19 cellular contexts compared by ENCODE assay signal in the genomic region with DNA sequence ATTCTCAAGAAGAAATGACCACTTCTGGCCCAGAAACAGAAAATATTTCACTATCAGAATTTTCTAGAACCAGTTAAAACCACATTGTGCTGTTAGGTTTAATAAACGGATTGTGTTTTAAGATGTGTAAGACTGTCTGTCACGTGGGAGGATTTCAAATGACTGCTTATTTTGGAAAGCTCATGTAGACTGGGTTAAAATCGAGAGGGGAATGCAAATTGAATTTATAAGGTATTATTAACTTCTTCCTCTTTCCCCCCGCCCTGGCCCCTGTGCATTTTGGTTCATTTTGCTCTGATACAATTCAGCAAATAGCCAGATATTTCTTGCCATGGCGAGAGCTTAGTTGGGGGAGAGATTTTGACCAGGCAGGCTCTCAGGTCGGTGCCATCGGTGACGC.
DNase-seq lines count a peak whose midpoint lies in the region; TF ChIP-seq lines count a peak whose summit lies in the region.
"Had no signal": no experiment of that assay in that cellular context is flagged by ENCODE, and none has a peak within 500 bp of the region (broad histone marks: within the 10 kb centered on the region; RNA-seq: fewer than 3 reads in every experiment).

No MANE protein-coding gene starts in this region.

- no peaks in the 10 kb centered on the region for H3K79me2 ChIP-seq in DOHH2 (ENCODE audit: control insufficient read depth, low read length)
- no peaks in the 10 kb centered on the region for H3K79me2 ChIP-seq in trophoblast cell (ENCODE audit: control insufficient read depth, insufficient read depth, low read length, poor library complexity)

- peak overlapping the region; percentile 93 for H4K91ac ChIP-seq in trophoblast cell (ENCODE audit: low read depth, low read length)

- H2BK5ac ChIP-seq in trophoblast cell (ENCODE audit: low read depth, low read length, poor library complexity): peak overlapping the region; percentile 67

- H3K27me3 Mint-ChIP-seq in endodermal cell (ENCODE audit: insufficient read depth) (no peaks in the 10 kb centered on the region), nephron (ENCODE audit: low read depth) (peaks cover 3% of the 10 kb centered on the region)
- H3K27me3 Mint-ChIP-seq: B cell; CD4-positive, alpha-beta T cell had no signal

- H3K4ac ChIP-seq in trophoblast cell (ENCODE audit: low read depth, low read length): no peak overlapping the region

- no peaks in the 10 kb centered on the region for H3F3A ChIP-seq in DOHH2 (ENCODE audit: control insufficient read depth, insufficient read depth)

- H3K4me3 ChIP-seq in DOHH2 (ENCODE audit: low read length): peak overlapping the region; percentile 28
- H3K4me3 ChIP-seq in endodermal cell (ENCODE audit: low read length): no peak overlapping the region
- no peak overlapping the region for H3K4me3 ChIP-seq in trophoblast cell (ENCODE audit: low read depth, low read length)
- H3K4me3 ChIP-seq: BLaER1, HAP-1 had no signal

- peak overlapping the region; percentile 16 for H3K14ac ChIP-seq in trophoblast cell (ENCODE audit: low read length)

- TF ChIP-seq CTCF in DOHH2 (IDR thresholded peaks at IDR 0.05; ENCODE audit: low read depth, low read length, poor library complexity, severe bottlenecking) (no peak), endodermal cell (conservative IDR thresholded peaks at IDR 0.05) (no peak), nephron (IDR thresholded peaks at IDR 0.05; ENCODE audit: unreplicated experiment in 3 of 3) (no peak)

- H3K36me3 ChIP-seq in DOHH2 (ENCODE audit: control insufficient read depth, low read length): no peaks in the 10 kb centered on the region
- no peaks in the 10 kb centered on the region for H3K36me3 ChIP-seq in endodermal cell (ENCODE audit: control insufficient read depth, insufficient read depth, low read length)
- no peaks in the 10 kb centered on the region for H3K36me3 ChIP-seq in trophoblast cell (ENCODE audit: control insufficient read depth in 1 of 2, insufficient read depth in 2 of 2, low read length in 2 of 2)
- H3K36me3 ChIP-seq: BLaER1, HAP-1 had no signal

- H2AFZ ChIP-seq in trophoblast cell (ENCODE audit: insufficient read depth, low read length, poor library complexity): no peak overlapping the region

- H3K36me3 Mint-ChIP-seq in endodermal cell (ENCODE audit: low read depth): no peaks in the 10 kb centered on the region
- H3K36me3 Mint-ChIP-seq in nephron (ENCODE audit: low read depth): no peaks in the 10 kb centered on the region
- H3K36me3 Mint-ChIP-seq: CD14-positive monocyte; CD8-positive, alpha-beta memory T cell had no signal

- H2BK12ac ChIP-seq in trophoblast cell (ENCODE audit: low read length): no peak overlapping the region

- peaks cover 21% of the 10 kb centered on the region for H3K79me1 ChIP-seq in trophoblast cell (ENCODE audit: low read length)

- peak overlapping the region; percentile 49 for H2AK5ac ChIP-seq in trophoblast cell (ENCODE audit: low read length)

- H3K27ac Mint-ChIP-seq in endodermal cell (no peak overlapping the region), nephron (peak overlapping the region; percentile 58 to 78 (median 63))
- H3K27ac Mint-ChIP-seq: B cell; CD14-positive monocyte; CD4-positive, alpha-beta T cell; CD8-positive, alpha-beta memory T cell; HFFc6 had no signal

- H4K8ac ChIP-seq in trophoblast cell (ENCODE audit: low read depth, low read length): no peak overlapping the region

- no peak for DNase-seq in endodermal cell
- no peak for DNase-seq in trophoblast cell
- no peak for DNase-seq in cardiac septum (ENCODE audit: low spot score)
- no peak for DNase-seq in stimulated activated naive CD4-positive, alpha-beta T cell (lab: John Stamatoyannopoulos, UW)
- DNase-seq in KG1 (lab: John Stamatoyannopoulos, UW): no peak
- DNase-seq: CD4-positive, alpha-beta T cell; CD8-positive, alpha-beta memory T cell; DMS 273 treated with DMSO at 0.1 percent for 48 hours; DMS79; GF-D8; GOT3; HFFc6 had no signal

- peaks cover 9% of the 10 kb centered on the region for H3K4me1 ChIP-seq in DOHH2 (ENCODE audit: control insufficient read depth, low read length)
- no peaks in the 10 kb centered on the region for H3K4me1 ChIP-seq in endodermal cell (ENCODE audit: control insufficient read depth, insufficient read depth, low read length)
- H3K4me1 ChIP-seq in trophoblast cell (ENCODE audit: control insufficient read depth in 1 of 2, insufficient read depth in 2 of 2, low read length in 2 of 2): peaks cover 14 to 21% of the 10 kb centered on the region in 2 experiments
- H3K4me1 ChIP-seq: BLaER1, HAP-1 had no signal

- H3K9ac ChIP-seq in endodermal cell (ENCODE audit: extremely low read depth, low read length, poor library complexity, severe bottlenecking): no peak overlapping the region
- no peak overlapping the region for H3K9ac ChIP-seq in trophoblast cell (ENCODE audit: low read length)
- H3K9ac ChIP-seq: BLaER1 had no signal

- no peaks in the 10 kb centered on the region; the same call in 1 of the 2 replicates for H3K9me2 ChIP-seq in DOHH2 (replicated peaks; ENCODE audit: control insufficient read depth, low read length)

- H4K12ac ChIP-seq in trophoblast cell (ENCODE audit: low read depth, low read length): no peak overlapping the region

- H3K9me3 Mint-ChIP-seq in endodermal cell (no peaks in the 10 kb centered on the region), nephron (peaks cover 2% of the 10 kb centered on the region)
- H3K9me3 Mint-ChIP-seq: CD4-positive, alpha-beta T cell; CD8-positive, alpha-beta memory T cell had no signal

- no peak overlapping the region for H3K23ac ChIP-seq in trophoblast cell (ENCODE audit: low read length)

- no peak overlapping the region for H3K4me3 Mint-ChIP-seq in endodermal cell
- H3K4me3 Mint-ChIP-seq in nephron: no peak overlapping the region
- H3K4me3 Mint-ChIP-seq: B cell; CD14-positive monocyte; CD4-positive, alpha-beta T cell; CD8-positive, alpha-beta memory T cell; HFFc6 had no signal

- no peak overlapping the region for H3K18ac ChIP-seq in trophoblast cell (ENCODE audit: low read length)

- H2BK120ac ChIP-seq in trophoblast cell (ENCODE audit: insufficient read depth, low read length, poor library complexity): peak overlapping the region; percentile 54

- no peaks in the 10 kb centered on the region for H4K20me1 ChIP-seq in DOHH2 (ENCODE audit: control insufficient read depth, insufficient read depth, low read depth, low read length)
- H4K20me1 ChIP-seq: BLaER1 had no signal

- peaks cover 17% of the 10 kb centered on the region for H3K4me1 Mint-ChIP-seq in endodermal cell
- H3K4me1 Mint-ChIP-seq in nephron: peaks cover 9% of the 10 kb centered on the region
- H3K4me1 Mint-ChIP-seq: CD14-positive monocyte; CD8-positive, alpha-beta memory T cell had no signal

- H3K4me2 ChIP-seq in DOHH2 (ENCODE audit: low read length) (no peak overlapping the region), trophoblast cell (ENCODE audit: low read length) (no peak overlapping the region)
- H3K4me2 ChIP-seq: BLaER1 had no signal

- H3K9me3 ChIP-seq in DOHH2 (ENCODE audit: control insufficient read depth, insufficient read depth, low read length) (no peaks in the 10 kb centered on the region), endodermal cell (ENCODE audit: control insufficient read depth, low read length) (no peaks in the 10 kb centered on the region), trophoblast cell (ENCODE audit: insufficient read depth, low read depth, low read length) (peaks cover 2% of the 10 kb centered on the region)
- H3K9me3 ChIP-seq: HAP-1 had no signal

- intact Hi-C loops in cardiac septum (cut with DNase I): no loop called here

- WGBS in endodermal cell (ENCODE audit: insufficient coverage in 1 of 2, insufficient read length in 1 of 2), 2 experiments: 90 to 100% methylated on average over 1 to 8 of the region's 8 CpGs
- WGBS in trophoblast cell (ENCODE audit: extremely low coverage, insufficient coverage, insufficient read length): no CpG with 5 or more reads among the region's 8 CpGs

- no peak overlapping the region for H3K27ac ChIP-seq in DOHH2 (ENCODE audit: low read depth, low read length)
- peak overlapping the region; percentile 26 for H3K27ac ChIP-seq in endodermal cell (ENCODE audit: low read depth, low read length)
- H3K27ac ChIP-seq in trophoblast cell (ENCODE audit: low read depth, low read length): no peak overlapping the region
- H3K27ac ChIP-seq: 22Rv1, BLaER1 had no signal

- no peaks in the 10 kb centered on the region for H3K27me3 ChIP-seq in DOHH2 (ENCODE audit: control insufficient read depth, low read length)
- no peaks in the 10 kb centered on the region for H3K27me3 ChIP-seq in endodermal cell (ENCODE audit: control insufficient read depth, insufficient read depth, low read length, poor library complexity, severe bottlenecking)
- H3K27me3 ChIP-seq in trophoblast cell (ENCODE audit: insufficient read depth, low read length): no peaks in the 10 kb centered on the region
- H3K27me3 ChIP-seq: BLaER1 had no signal
